ENCODE assay signal across 9 cellular contexts in genomic region chr17:60435244-60436170, GRCh38. TPM values are rescaled to one million over a fixed set of nuclear protein-coding genes. Genes with fewer than 3 reads are reported as not detected.
DNase-seq lines count a peak whose midpoint lies in the region; ATAC-seq and TF ChIP-seq lines count a peak whose summit lies in the region.
"Had no signal": no experiment of that assay in that cellular context is flagged by ENCODE, and none has a peak within 500 bp of the region (broad histone marks: within the 10 kb centered on the region; RNA-seq: fewer than 3 reads in every experiment).

No MANE protein-coding gene starts in this region.

- ATAC-seq in HG03457 (IDR thresholded peaks at IDR 0.05; ENCODE audit: unreplicated experiment) (no peak), GM19455 (IDR thresholded peaks at IDR 0.05; ENCODE audit: unreplicated experiment) (no peak)

- peak overlapping the region; percentile 45 for H3K27ac ChIP-seq in left ventricle myocardium inferior (replicated peaks)

- H3K4me1 ChIP-seq in left ventricle myocardium inferior: peaks cover 5% of the 10 kb centered on the region

- peaks cover 15% of the 10 kb centered on the region for H3K27me3 ChIP-seq in left ventricle myocardium inferior (ENCODE audit: low read depth)

- DNase-seq in NCI-H146 (lab: John Stamatoyannopoulos, UW) (peak; percentile 60), SW480 (ENCODE audit: low spot score) (peak; percentile 60), anterior cingulate cortex (lab: John Stamatoyannopoulos, UW) (peak in 54 of 58 donors; percentile 10 to 88 (median 53)), left ventricle myocardium inferior (peak; percentile 56), putamen (ENCODE audit: low spot score) (peak; percentile 90)

- no peaks in the 10 kb centered on the region for H3K9me3 ChIP-seq in left ventricle myocardium inferior (replicated peaks)

- TF ChIP-seq CTCF in GM12874 (IDR thresholded peaks at IDR 0.05; ENCODE audit: insufficient read depth, low read depth, low read length) (peak; percentile 79), left ventricle myocardium inferior (IDR thresholded peaks at IDR 0.05; ENCODE audit: borderline replicate concordance) (peak; percentile 96)

- H3K4me3 ChIP-seq in left ventricle myocardium inferior: peak overlapping the region; percentile 31

- H3K36me3 ChIP-seq in left ventricle myocardium inferior: no peaks in the 10 kb centered on the region

- intact Hi-C loops in left ventricle myocardium inferior (cut with micrococcal nuclease): loop anchor here (10.0 kb wide), 2 partner anchors 301 to 401 kb away; no protein-coding TSS in a partner anchor

RNA-seq across cellular contexts. Expression of gene CHCT1, which starts 13.2 kb away (rescaled TPM):
- not detected for total RNA-seq in left ventricle myocardium inferior
- total RNA-seq: natural killer cell treated with Interleukin-12 subunit alpha and Interleukin-12 subunit beta and Interleukin-15 and Interleukin-18, amount 100 ng/mL, for 72 hours had no signal

RNA-seq across cellular contexts. Expression of gene USP32, which starts 43.6 kb away (rescaled TPM):
- total RNA-seq in left ventricle myocardium inferior: 22.8 TPM
